ENCODE assay signal across 9 cellular contexts in genomic region chr16:5034167-5034523, GRCh38. TPM values are rescaled to one million over a fixed set of nuclear protein-coding genes. Genes with fewer than 3 reads are reported as not detected.
DNase-seq lines count a peak whose midpoint lies in the region; ATAC-seq and TF ChIP-seq lines count a peak whose summit lies in the region.
"Had no signal": no experiment of that assay in that cellular context is flagged by ENCODE, and none has a peak within 500 bp of the region (broad histone marks: within the 10 kb centered on the region; RNA-seq: fewer than 3 reads in every experiment).

No MANE protein-coding gene starts in this region.

- no peaks in the 10 kb centered on the region; the same call in 1 of the 2 replicates for H3K36me3 ChIP-seq in HUES64 (ENCODE audit: insufficient read depth, low read length)
- H3K36me3 ChIP-seq in muscle layer of duodenum (ENCODE audit: control insufficient read depth in 1 of 2, insufficient read depth in 2 of 2, low read length in 2 of 2): peaks cover 0 to 13% of the 10 kb centered on the region in 2 donors

- DNase-seq in caudate nucleus (lab: John Stamatoyannopoulos, UW) (no peak), GDM1 (lab: John Stamatoyannopoulos, UW) (no peak), NCI-H345 (lab: John Stamatoyannopoulos, UW) (no peak)
- no peak for DNase-seq in central memory CD4-positive, alpha-beta T cell
- DNase-seq: NCI-H1048 had no signal

- WGBS in HUES64: 41% methylated on average over 2 of the region's 2 CpGs

- H3K27me3 ChIP-seq in HUES64 (ENCODE audit: insufficient read depth, low read length): peaks cover 9% of the 10 kb centered on the region
- no peaks in the 10 kb centered on the region for H3K27me3 ChIP-seq in muscle layer of duodenum (ENCODE audit: low read depth, low read length)

- peak overlapping the region; percentile 82 for H3K4me3 ChIP-seq in HUES64 (ENCODE audit: low read length)
- H3K4me3 ChIP-seq in muscle layer of duodenum (ENCODE audit: low read depth in 1 of 2, low read length in 2 of 2): peak overlapping the region; percentile 94 to 100

- H3K9me3 ChIP-seq in HUES64 (ENCODE audit: insufficient read depth, low read depth, low read length) (no peaks in the 10 kb centered on the region), muscle layer of duodenum (ENCODE audit: control insufficient read depth in 1 of 2, low read length in 2 of 2) (no peaks in the 10 kb centered on the region)

- no peak for ATAC-seq in HG02798 (IDR thresholded peaks at IDR 0.05; ENCODE audit: poor library complexity, unreplicated experiment)

- peak overlapping the region; percentile 78 for H3K9ac ChIP-seq in HUES64 (ENCODE audit: low read depth, low read length)

- H3K4me1 ChIP-seq in HUES64 (ENCODE audit: insufficient read depth, low read length): peaks cover 15% of the 10 kb centered on the region
- peaks cover 6 to 27% of the 10 kb centered on the region in 2 donors for H3K4me1 ChIP-seq in muscle layer of duodenum (ENCODE audit: control insufficient read depth in 1 of 2, insufficient read depth in 2 of 2, low read length in 2 of 2)

- no peak for TF ChIP-seq CTCF in 22Rv1 (IDR thresholded peaks at IDR 0.05)

- peak overlapping the region; percentile 67; the same call in 1 of the 2 replicates for H3K27ac ChIP-seq in 22Rv1
- no peak overlapping the region for H3K27ac ChIP-seq in HUES64 (ENCODE audit: low read depth, low read length)
- peak overlapping the region; percentile 79 for H3K27ac ChIP-seq in caudate nucleus (ENCODE audit: low read depth, low read length)
- peak overlapping the region; percentile 57 for H3K27ac ChIP-seq in muscle layer of duodenum (ENCODE audit: low read length)

RNA-seq across cellular contexts. Expression of gene NAGPA, which starts 0.4 kb away (rescaled TPM):
- polyA plus RNA-seq in HUES64 (2013, experiment 1 of 2): 10.6 TPM
- 6.8 TPM for polyA plus RNA-seq in HUES64 (2013, experiment 2 of 2)

RNA-seq across cellular contexts. Expression of gene C16orf89, which starts 31.6 kb away (rescaled TPM):
- 8.2 TPM for polyA plus RNA-seq in HUES64 (2013, experiment 1 of 2)
- polyA plus RNA-seq in HUES64 (2013, experiment 2 of 2): 9.2 TPM

RNA-seq across cellular contexts. Expression of gene ALG1, which starts 37.5 kb away (rescaled TPM):
- 27.0 TPM for polyA plus RNA-seq in HUES64 (2013, experiment 1 of 2)
- 20.9 TPM for polyA plus RNA-seq in HUES64 (2013, experiment 2 of 2)
